1 cellular context compared by ENCODE assay signal in genomic region chr7:27251136-27251512, GRCh38.
TF ChIP-seq lines count a peak whose summit lies in the region.

No MANE protein-coding gene starts in this region.

TF ChIP-seq in H1, 55 proteins besides CTCF, POLR2A, EP300 and RAD21:
- no peak for TF ChIP-seq MAFK (IDR thresholded peaks at IDR 0.05; ENCODE audit: low read depth, low read length)
- TF ChIP-seq TCF12 (IDR thresholded peaks at IDR 0.05; ENCODE audit: low read depth, low read length), result 0 out of 2 replicates have a peak, but pooled peaks have one; percentile 26
TF ChIP-seq in H1: peak in this region for 1.
